In genomic region chr11:117457031-117457785, GRCh38 we compare ENCODE assay signal across 12 cellular contexts.
DNase-seq lines count a peak whose midpoint lies in the region; ATAC-seq lines count a peak whose summit lies in the region.
"Had no signal": no experiment of that assay in that cellular context is flagged by ENCODE, and none has a peak within 500 bp of the region (broad histone marks: within the 10 kb centered on the region; RNA-seq: fewer than 3 reads in every experiment).

No MANE protein-coding gene starts in this region.

- ATAC-seq in GM19023 (IDR thresholded peaks at IDR 0.05; ENCODE audit: unreplicated experiment): no peak

- peak; percentile 85 for DNase-seq in DMS153 treated with DMSO at 0.1 percent for 48 hours (lab: John Stamatoyannopoulos, UW; ENCODE audit: unreplicated experiment)
- DNase-seq in NCI-H1417 treated with DMSO at 0.1 percent for 48 hours (lab: John Stamatoyannopoulos, UW): peak; percentile 82
- peak; percentile 85 for DNase-seq in NCI-H510A treated with DMSO at 0.1 percent for 48 hours (lab: John Stamatoyannopoulos, UW)
- peak; percentile 71 for DNase-seq in cerebellar cortex (ENCODE audit: low spot score)
- DNase-seq in MV-4-11 (lab: John Stamatoyannopoulos, UW): no peak
- DNase-seq in HUDEP-2 (lab: John Stamatoyannopoulos, UW; ENCODE audit: unreplicated experiment in 76 of 76): no peak
- no peak for DNase-seq in activated CD4-positive, alpha-beta T cell treated with anti-CD3 and anti-CD28 coated beads for 1 hour
- DNase-seq: activated CD4-positive, alpha-beta T cell treated with anti-CD3 and anti-CD28 coated beads for 4 hours; left ventricle myocardium inferior; naive B cell; upper lobe of left lung had no signal

Comparison
In these comparisons a context has a peak if more than half of its experiments do, and no peak if none do; other contexts are left out.
1. DNase-seq: peak in DMS153 treated with DMSO at 0.1 percent for 48 hours (single experiment), NCI-H1417 treated with DMSO at 0.1 percent for 48 hours (single experiment), NCI-H510A treated with DMSO at 0.1 percent for 48 hours (single experiment) and cerebellar cortex (single experiment); none in MV-4-11 (single experiment), HUDEP-2 (0 of 76) and activated CD4-positive, alpha-beta T cell treated with anti-CD3 and anti-CD28 coated beads for 1 hour (single experiment).